ENCODE assay signal across 8 cellular contexts in genomic region chr11:74988541-74989268, GRCh38. TPM values are rescaled to one million over a fixed set of nuclear protein-coding genes. Genes with fewer than 3 reads are reported as not detected.
A peak's percentile ranks its signal among the peaks of the same experiment; 100 is the strongest.
DNase-seq lines count a peak whose midpoint lies in the region; ATAC-seq and TF ChIP-seq lines count a peak whose summit lies in the region.

A gene with protein sequence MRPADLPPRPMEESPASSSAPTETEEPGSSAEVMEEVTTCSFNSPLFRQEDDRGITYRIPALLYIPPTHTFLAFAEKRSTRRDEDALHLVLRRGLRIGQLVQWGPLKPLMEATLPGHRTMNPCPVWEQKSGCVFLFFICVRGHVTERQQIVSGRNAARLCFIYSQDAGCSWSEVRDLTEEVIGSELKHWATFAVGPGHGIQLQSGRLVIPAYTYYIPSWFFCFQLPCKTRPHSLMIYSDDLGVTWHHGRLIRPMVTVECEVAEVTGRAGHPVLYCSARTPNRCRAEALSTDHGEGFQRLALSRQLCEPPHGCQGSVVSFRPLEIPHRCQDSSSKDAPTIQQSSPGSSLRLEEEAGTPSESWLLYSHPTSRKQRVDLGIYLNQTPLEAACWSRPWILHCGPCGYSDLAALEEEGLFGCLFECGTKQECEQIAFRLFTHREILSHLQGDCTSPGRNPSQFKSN (plus strand): TSS chr11:74988933. CDS start chr11:74989061, 128 bp downstream.

- H3K4me3 ChIP-seq in GM12875 (ENCODE audit: low read depth, low read length), result peak within 1 kb of the TSS; percentile 84

- H3K36me3 Mint-ChIP-seq in activated naive CD8-positive, alpha-beta T cell treated with anti-CD3 and anti-CD28 coated beads, Interleukin-2, amount 50 U/mL, for 24 hours (ENCODE audit: low read depth), result peaks cover 7% of the 10 kb centered on the region
- no peaks in the 10 kb centered on the region for H3K36me3 Mint-ChIP-seq in progenitor cell of endocrine pancreas (ENCODE audit: insufficient read depth)

- peaks cover 27% of the 10 kb centered on the region for H3K4me1 Mint-ChIP-seq in activated naive CD8-positive, alpha-beta T cell treated with anti-CD3 and anti-CD28 coated beads, Interleukin-2, amount 50 U/mL, for 24 hours
- H3K4me1 Mint-ChIP-seq in progenitor cell of endocrine pancreas (ENCODE audit: low read depth), result peaks cover 28% of the 10 kb centered on the region

- no peak for TF ChIP-seq CTCF in GM12875 (IDR thresholded peaks at IDR 0.05; ENCODE audit: borderline replicate concordance, insufficient read depth, low read depth, low read length)
- no peak for TF ChIP-seq CTCF in progenitor cell of endocrine pancreas (IDR thresholded peaks at IDR 0.05; ENCODE audit: unreplicated experiment)

- peak; percentile 83 to 90 (median 87) for DNase-seq in NCI-H1417 (lab: John Stamatoyannopoulos, UW)
- peak; percentile 75 for DNase-seq in T follicular helper cell (ENCODE audit: low read depth)
- peak; percentile 84 for DNase-seq in activated naive CD8-positive, alpha-beta T cell treated with anti-CD3 and anti-CD28 coated beads, Interleukin-2, amount 50 U/mL, for 24 hours
- peak; percentile 84 for DNase-seq in left cardiac atrium
- peak; percentile 34 for DNase-seq in progenitor cell of endocrine pancreas (ENCODE audit: low spot score, unreplicated experiment)
- DNase-seq in ureter (ENCODE audit: low spot score), result peak; percentile 77

- no peaks in the 10 kb centered on the region for H3K27me3 Mint-ChIP-seq in activated naive CD8-positive, alpha-beta T cell treated with anti-CD3 and anti-CD28 coated beads, Interleukin-2, amount 50 U/mL, for 24 hours
- H3K27me3 Mint-ChIP-seq in progenitor cell of endocrine pancreas, result peaks cover 5% of the 10 kb centered on the region

- peak within 1 kb of the TSS; percentile 53 for H3K27ac Mint-ChIP-seq in activated naive CD8-positive, alpha-beta T cell treated with anti-CD3 and anti-CD28 coated beads, Interleukin-2, amount 50 U/mL, for 24 hours
- peak within 1 kb of the TSS; percentile 93 for H3K27ac Mint-ChIP-seq in progenitor cell of endocrine pancreas

- intact Hi-C loops in left cardiac atrium (cut with DNase I), result no loop called here

- H3K9me3 Mint-ChIP-seq in activated naive CD8-positive, alpha-beta T cell treated with anti-CD3 and anti-CD28 coated beads, Interleukin-2, amount 50 U/mL, for 24 hours, result no peaks in the 10 kb centered on the region
- no peaks in the 10 kb centered on the region for H3K9me3 Mint-ChIP-seq in progenitor cell of endocrine pancreas (ENCODE audit: low read depth)

- H3K4me3 Mint-ChIP-seq in activated naive CD8-positive, alpha-beta T cell treated with anti-CD3 and anti-CD28 coated beads, Interleukin-2, amount 50 U/mL, for 24 hours, result peak within 1 kb of the TSS; percentile 92
- H3K4me3 Mint-ChIP-seq in progenitor cell of endocrine pancreas (ENCODE audit: low read depth), result peak within 1 kb of the TSS; percentile 96

- ATAC-seq in HG02759 (IDR thresholded peaks at IDR 0.05; ENCODE audit: unreplicated experiment) (peak; percentile 90), left cardiac atrium (peak; percentile 98)
- ATAC-seq in activated naive CD8-positive, alpha-beta T cell treated with anti-CD3 and anti-CD28 coated beads, Interleukin-2, amount 50 U/mL, for 24 hours, result peak; percentile 97

RNA-seq across cellular contexts. Expression of the gene that starts here (rescaled TPM):
- total RNA-seq in left cardiac atrium (1 to 10 TPM; 4.8 to 6.6 TPM), progenitor cell of endocrine pancreas (11.2 and 12.6 TPM in 2 replicates), ureter (10.9 TPM)

Comparison
In these comparisons a context has a peak if more than half of its experiments do, and no peak if none do; other contexts are left out.
1. Peak in every context shown above with its lines: DNase-seq, ATAC-seq and H3K4me3 ChIP-seq.
2. DNase-seq: peak in every context shown above with its lines; median percentile 87 in NCI-H1417; 84 in activated naive CD8-positive, alpha-beta T cell treated with anti-CD3 and anti-CD28 coated beads, Interleukin-2, amount 50 U/mL, for 24 hours; 84 in left cardiac atrium; 77 in ureter; 75 in T follicular helper cell; 34 in progenitor cell of endocrine pancreas.